Comparison of ENCODE assay signal across 9 cellular contexts in genomic region chr1:11730429-11730861, GRCh38. TPM values are rescaled to one million over a fixed set of nuclear protein-coding genes. Genes with fewer than 3 reads are reported as not detected.
DNase-seq lines count a peak whose midpoint lies in the region; ATAC-seq, FAIRE-seq and TF ChIP-seq lines count a peak whose summit lies in the region.
"Had no signal": no experiment of that assay in that cellular context is flagged by ENCODE, and none has a peak within 500 bp of the region (broad histone marks: within the 10 kb centered on the region; RNA-seq: fewer than 3 reads in every experiment).

No MANE protein-coding gene starts in this region.

- DNase-seq in DMS79 treated with DMSO at 0.1 percent for 48 hours (lab: John Stamatoyannopoulos, UW), result peak; percentile 38
- DNase-seq in DMS79 (lab: John Stamatoyannopoulos, UW), result no peak
- no peak for DNase-seq in epidermal melanocyte (ENCODE audit: insufficient read length, low spot score)
- DNase-seq in GM12892 (ENCODE audit: insufficient read length), result no peak

- H3K9me3 ChIP-seq in duodenal mucosa (ENCODE audit: control insufficient read depth in 1 of 2, low read length in 2 of 2), result no peaks in the 10 kb centered on the region
- no peaks in the 10 kb centered on the region for H3K9me3 ChIP-seq in neutrophil

- peak; percentile 12 for TF ChIP-seq CTCF in neutrophil (IDR thresholded peaks at IDR 0.05)

- no peak for ATAC-seq in GM21367 (IDR thresholded peaks at IDR 0.05; ENCODE audit: unreplicated experiment)

- H3K36me3 ChIP-seq in duodenal mucosa (ENCODE audit: control insufficient read depth in 1 of 2, insufficient read depth in 2 of 2, low read length in 2 of 2) (no peaks in the 10 kb centered on the region), neutrophil (no peaks in the 10 kb centered on the region)

- H3K27me3 ChIP-seq in duodenal mucosa (ENCODE audit: control insufficient read depth in 1 of 2, insufficient read depth in 2 of 2, low read length in 2 of 2) (no peaks in the 10 kb centered on the region), neutrophil (no peaks in the 10 kb centered on the region)

- TF ChIP-seq POLR2A in Raji (IDR thresholded peaks at IDR 0.05; ENCODE audit: insufficient read depth, low read depth, low read length) (peak; percentile 23; the same call in 1 of the 2 replicates), GM12892 (IDR thresholded peaks at IDR 0.05; ENCODE audit: low read depth, low read length) (no peak)

- FAIRE-seq in GM12892 (lab: Jason Lieb, UNC), result no peak
- FAIRE-seq: A204.1 had no signal

- H3K4me3 ChIP-seq in duodenal mucosa (ENCODE audit: low read depth in 1 of 2, low read length in 2 of 2) (peak overlapping the region; percentile 41 to 50), neutrophil (ENCODE audit: low read depth in 1 of 2, low read length in 1 of 2) (peak overlapping the region; percentile 64 to 69)

- peak overlapping the region; percentile 20 to 24 for H3K9ac ChIP-seq in duodenal mucosa (ENCODE audit: low read depth in 1 of 2, low read length in 2 of 2)

- H3K4me1 ChIP-seq in duodenal mucosa (ENCODE audit: control insufficient read depth in 1 of 2, insufficient read depth in 2 of 2, low read length in 2 of 2) (peaks cover 20 to 35% of the 10 kb centered on the region in 2 donors), neutrophil (ENCODE audit: control insufficient read depth in 1 of 2, insufficient read depth in 1 of 2, low read depth in 1 of 2, low read length in 1 of 2) (peaks cover 98 to 99% of the 10 kb centered on the region in 2 experiments)

- H3K27ac ChIP-seq in duodenal mucosa (ENCODE audit: low read depth, low read length) (no peak overlapping the region), neutrophil (peak overlapping the region; percentile 98)

RNA-seq across cellular contexts. Expression of gene AGTRAP, which starts 5.5 kb away (rescaled TPM):
- polyA plus RNA-seq in GM12892 (2012; ENCODE audit: missing spikeins), result 6.6 TPM

RNA-seq across cellular contexts. Expression of gene C1orf167, which starts 31.5 kb away (rescaled TPM):
- 2.3 TPM for polyA plus RNA-seq in GM12892 (2012; ENCODE audit: missing spikeins)

RNA-seq across cellular contexts. Expression of gene DRAXIN, which starts 38.9 kb away (rescaled TPM):
- not detected for polyA plus RNA-seq in GM12892 (2012; ENCODE audit: missing spikeins)

RNA-seq across cellular contexts. Expression of gene MAD2L2, which starts 49.5 kb away (rescaled TPM):
- 49.0 TPM for polyA plus RNA-seq in GM12892 (2012; ENCODE audit: missing spikeins)
